9 cellular contexts compared by ENCODE assay signal in genomic region chr12:116454950-116455447, GRCh38.
DNase-seq lines count a peak whose midpoint lies in the region; ATAC-seq, FAIRE-seq and TF ChIP-seq lines count a peak whose summit lies in the region.
"Had no signal": no experiment of that assay in that cellular context is flagged by ENCODE, and none has a peak within 500 bp of the region (broad histone marks: within the 10 kb centered on the region; RNA-seq: fewer than 3 reads in every experiment).

No MANE protein-coding gene starts in this region.

- H3K27me3 ChIP-seq in SK-N-SH (ENCODE audit: insufficient read depth), result no peaks in the 10 kb centered on the region
- no peaks in the 10 kb centered on the region for H3K27me3 ChIP-seq in ovary
- no peaks in the 10 kb centered on the region for H3K27me3 ChIP-seq in pancreas

- in situ Hi-C loops in Caki2 (cut with HindIII; ENCODE audit: low pct_unique_long_range_greater_than_20kb, low sequenced_read_pairs), result no loop called here

- H3K4me3 ChIP-seq in SK-N-SH (ENCODE audit: low read depth in 2 of 2, low read length in 1 of 2) (no peak overlapping the region), fibroblast of villous mesenchyme (ENCODE audit: low read depth, low read length) (no peak overlapping the region), ovary (no peak overlapping the region), pancreas (no peak overlapping the region)

- H4K20me1 ChIP-seq in SK-N-SH (ENCODE audit: insufficient read depth), result no peaks in the 10 kb centered on the region

- peak in 1 of 2 experiments; percentile 70; a peak in 2 of 4 replicates for TF ChIP-seq EP300 in SK-N-SH (IDR thresholded peaks at IDR 0.05; ENCODE audit: borderline replicate concordance in 1 of 2, low read depth in 1 of 2, low read length in 1 of 2)
- no peak for TF ChIP-seq EP300 in ovary (IDR thresholded peaks at IDR 0.05)

- H3K79me2 ChIP-seq in SK-N-SH (ENCODE audit: insufficient read depth), result no peaks in the 10 kb centered on the region

- TF ChIP-seq RAD21 in SK-N-SH (IDR thresholded peaks at IDR 0.05; ENCODE audit: low read length), result no peak

- H3K9ac ChIP-seq in SK-N-SH, result peak overlapping the region; percentile 91

- no peak for ATAC-seq in pancreas

- WGBS in SK-N-SH (ENCODE audit: low lambda C conversion rate), result 21% methylated on average over 7 of the region's 7 CpGs
- WGBS in ovary, 3 donors, result 37 to 42% (median 40%) methylated on average over 7 of the region's 7 CpGs
- 76% methylated on average over 7 of the region's 7 CpGs for WGBS in pancreas, 2 donors

- H3K27ac ChIP-seq in SK-N-SH (ENCODE audit: low read depth in 2 of 2, low read length in 1 of 2), result peak overlapping the region in 1 of 2 experiments; percentile 100; a peak in 3 of 4 replicates
- peak overlapping the region in 1 of 2 donors; percentile 70 for H3K27ac ChIP-seq in ovary
- peak overlapping the region in 1 of 4 donors; percentile 19 for H3K27ac ChIP-seq in pancreas

- CTCF ChIA-PET in SK-N-SH (lab: Yijun Ruan, JAX), result interaction anchor here (0.6 to 1.9 kb wide), 2 partner anchors 145 to 218 kb away, joined by 3 to 4 read pairs; no protein-coding TSS in a partner anchor

- no peak for FAIRE-seq in pancreas (lab: Jason Lieb, UNC)

- no peaks in the 10 kb centered on the region for H3K9me3 ChIP-seq in SK-N-SH
- no peaks in the 10 kb centered on the region for H3K9me3 ChIP-seq in ovary
- H3K9me3 ChIP-seq in pancreas, result no peaks in the 10 kb centered on the region

- DNase-seq in Caki2 (ENCODE audit: low read depth) (peak; percentile 87), SK-N-SH (no peak), fibroblast of villous mesenchyme (ENCODE audit: low read depth) (peak; percentile 93), posterior vena cava (ENCODE audit: low spot score) (peak; percentile 65), ovary (no peak), NAMALWA (ENCODE audit: low spot score) (no peak), T-helper 2 cell (no peak), pancreas (no peak)
- DNase-seq: activated T-cell treated with anti-CD3 and anti-CD28 coated beads, Interleukin-2, amount 50 U/mL, for 48 hours had no signal

- H3K36me3 ChIP-seq in SK-N-SH (replicated peaks in 1 of 2; ENCODE audit: control insufficient read depth in 1 of 2, insufficient read depth in 2 of 2, low read length in 1 of 2) (no peaks in the 10 kb centered on the region), ovary (no peaks in the 10 kb centered on the region), pancreas (no peaks in the 10 kb centered on the region)

- H3K4me1 ChIP-seq in SK-N-SH (ENCODE audit: control insufficient read depth in 1 of 2, insufficient read depth in 2 of 2, low read depth in 1 of 2, low read length in 1 of 2) (peaks cover 0 to 13% of the 10 kb centered on the region in 2 experiments; a peak in 2 of 4 replicates), ovary (ENCODE audit: insufficient read depth) (peaks cover 8% of the 10 kb centered on the region), pancreas (peaks cover 0 to 8% (median 0%) of the 10 kb centered on the region in 3 donors)

- TF ChIP-seq POLR2A in ovary (IDR thresholded peaks at IDR 0.05), result no peak

- peaks cover 15% of the 10 kb centered on the region for H3F3A ChIP-seq in SK-N-SH (replicated peaks; ENCODE audit: insufficient read depth)

- peak overlapping the region; percentile 71 for H3K4me2 ChIP-seq in SK-N-SH

- no peak overlapping the region for H2AFZ ChIP-seq in SK-N-SH (ENCODE audit: low read depth)

- no peaks in the 10 kb centered on the region for H3K9me2 ChIP-seq in SK-N-SH

- POLR2A ChIA-PET in SK-N-SH (lab: Yijun Ruan, JAX), result no interaction called here

- intact Hi-C loops in posterior vena cava (cut with DNase I), result loop anchor here in 1 of 2 donors (10.0 kb wide), 1 partner anchor 140 kb away; no protein-coding TSS in a partner anchor
- intact Hi-C loops in ovary (cut with DNase I), result loop anchor here in 1 of 4 donors (10.0 kb wide), 1 partner anchor 130 kb away; no protein-coding TSS in a partner anchor
- intact Hi-C loops in pancreas (cut with DNase I), result no loop called here

- TF ChIP-seq CTCF in SK-N-SH (IDR thresholded peaks at IDR 0.05) (no peak), fibroblast of villous mesenchyme (IDR thresholded peaks at IDR 0.05; ENCODE audit: insufficient read depth, low read depth, low read length) (no peak), ovary (IDR thresholded peaks at IDR 0.05) (no peak), pancreas (IDR thresholded peaks at IDR 0.05) (no peak)

TF ChIP-seq in SK-N-SH, 30 proteins besides CTCF, POLR2A, EP300 and RAD21 (continues in another document):
- TF ChIP-seq NFIC (IDR thresholded peaks at IDR 0.05; ENCODE audit: borderline replicate concordance) (peak; percentile 76), REST (IDR thresholded peaks at IDR 0.05; ENCODE audit: low read depth, low read length) (peak; percentile 47; the same call in 1 of the 2 replicates), POLR2AphosphoS5 (IDR thresholded peaks at IDR 0.05; ENCODE audit: low read depth, low read length) (no peak), MXI1 (IDR thresholded peaks at IDR 0.05; ENCODE audit: low read depth, low read length) (no peak), ELF1 (IDR thresholded peaks at IDR 0.05) (peak; percentile 36; the same call in 1 of the 2 replicates), SIN3A (IDR thresholded peaks at IDR 0.05; ENCODE audit: borderline replicate concordance, low read depth, low read length) (peak; percentile 50; the same call in 1 of the 2 replicates), YY1 (IDR thresholded peaks at IDR 0.05; ENCODE audit: low read depth) (no peak), FOXJ3 (CRISPR knock-in tag; IDR thresholded peaks at IDR 0.05) (no peak), CHD2 (IDR thresholded peaks at IDR 0.05; ENCODE audit: low read length, partially characterized antibody) (no peak), RXRA (IDR thresholded peaks at IDR 0.05; ENCODE audit: borderline replicate concordance, low read depth) (peak; percentile 46; the same call in 1 of the 2 replicates), ZBTB33 (IDR thresholded peaks at IDR 0.05; ENCODE audit: borderline replicate concordance, low read depth) (no peak), RFX5 (IDR thresholded peaks at IDR 0.05; ENCODE audit: low read length) (no peak), USF2 (IDR thresholded peaks at IDR 0.05; ENCODE audit: borderline replicate concordance, low read depth, low read length) (no peak), FOSL2 (IDR thresholded peaks at IDR 0.05; ENCODE audit: borderline replicate concordance, low read depth) (peak; percentile 86; the same call in 1 of the 2 replicates), TCF12 (IDR thresholded peaks at IDR 0.05) (peak; percentile 68)

Comparison
In these comparisons a context has a peak if more than half of its experiments do, and no peak if none do; other contexts are left out.
1. DNase-seq: peak in Caki2 (single experiment), fibroblast of villous mesenchyme (single experiment) and posterior vena cava (single experiment); none in SK-N-SH (single experiment), ovary (0 of 5), NAMALWA (single experiment), T-helper 2 cell (0 of 5) and pancreas (0 of 6).